In the genomic region with DNA sequence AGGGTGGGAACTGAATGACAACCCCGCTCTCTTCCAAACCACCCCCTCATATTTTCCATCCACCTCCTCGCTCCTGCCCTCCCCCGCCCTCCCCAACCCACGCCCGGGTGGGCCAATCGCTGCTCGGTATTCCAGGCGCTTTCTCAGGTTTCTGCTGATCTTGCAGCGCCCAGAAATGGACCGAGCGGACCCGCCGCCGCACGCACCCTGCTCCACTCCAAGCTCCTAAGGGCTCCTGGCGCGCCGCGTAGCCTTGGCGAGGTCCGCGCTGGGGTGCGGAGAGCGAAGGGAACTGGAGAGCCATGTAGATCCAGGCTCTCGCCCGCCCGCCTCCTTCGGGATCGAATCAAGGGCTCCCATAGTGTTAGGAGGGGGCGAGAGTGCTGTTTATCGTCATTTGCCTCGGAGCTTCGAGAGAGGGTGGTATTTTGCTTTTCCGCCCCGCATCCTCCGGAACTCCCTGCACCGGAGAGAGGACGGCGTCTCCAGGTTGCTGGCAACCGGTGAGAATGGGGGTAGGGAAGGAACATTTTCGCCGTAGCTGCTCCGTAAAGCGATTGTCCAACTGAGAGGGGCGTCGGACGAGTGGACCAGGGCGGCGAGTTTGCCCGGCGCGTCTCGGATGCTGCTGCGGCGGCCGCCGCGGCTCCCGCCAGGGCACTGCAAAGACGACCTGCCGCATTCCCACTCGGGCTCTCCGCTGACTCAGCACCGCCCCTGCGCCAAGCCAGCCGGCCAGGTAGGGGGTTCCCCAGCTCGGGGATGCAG, we compare ENCODE assay signal across 8 cellular contexts. TPM values are rescaled to one million over a fixed set of nuclear protein-coding genes. Genes with fewer than 3 reads are reported as not detected.
DNase-seq lines count a peak whose midpoint lies in the region; ATAC-seq and TF ChIP-seq lines count a peak whose summit lies in the region.

Gene KCNA1, plus strand, starts transcription at position 172 of the 768 bp plus-strand sequence. CDS start 1,474 bp downstream, outside the sequence.

- peaks cover 13% of the 10 kb centered on the region for H3K4me1 Mint-ChIP-seq in WTC11

- no peak for TF ChIP-seq EP300 in ovary (IDR thresholded peaks at IDR 0.05)

- peak; percentile 54 for DNase-seq in NCI-H2227 (lab: John Stamatoyannopoulos, UW; ENCODE audit: unreplicated experiment)
- DNase-seq in NCI-H2227 treated with DMSO at 0.1 percent for 48 hours (lab: John Stamatoyannopoulos, UW) = no peak
- peak; percentile 42 for DNase-seq in WTC11 (ENCODE audit: low spot score)
- peak in 1 of 2 donors; percentile 41 for DNase-seq in foreskin fibroblast
- no peak for DNase-seq in ovary
- DNase-seq in kidney tubule cell (ENCODE audit: low spot score) = no peak

- peaks cover 5% of the 10 kb centered on the region for H3K4me1 ChIP-seq in ovary (ENCODE audit: insufficient read depth)

- CTCF ChIA-PET in WTC11 (lab: Charles Lee) = interaction anchor here (0.7 to 5.8 kb wide), 11 partner anchors 9 to 174 kb away, joined by 3 to 37 read pairs (median 3); a partner anchor contains a TSS

- H3K4me3 ChIP-seq in foreskin fibroblast (ENCODE audit: low read depth in 1 of 2, low read length in 2 of 2) (peak within 1 kb of the TSS; percentile 17 to 35), ovary (peak within 1 kb of the TSS; percentile 29)

- peaks cover 0 to 9% of the 10 kb centered on the region in 2 donors for H3K9me3 ChIP-seq in ovary

- H3K36me3 Mint-ChIP-seq in WTC11 = peaks cover 11% of the 10 kb centered on the region

- no peak for TF ChIP-seq POLR2A in ovary (IDR thresholded peaks at IDR 0.05)

- no peak within 1 kb of the TSS for H3K27ac ChIP-seq in ovary

- peaks cover 6% of the 10 kb centered on the region for H3K9me3 Mint-ChIP-seq in WTC11

- ATAC-seq in WTC11 (peak; percentile 10), GM18517 (IDR thresholded peaks at IDR 0.05; ENCODE audit: unreplicated experiment) (no peak), GM18858 (IDR thresholded peaks at IDR 0.05; ENCODE audit: unreplicated experiment) (no peak)

- H3K27ac Mint-ChIP-seq in WTC11 = no peak within 1 kb of the TSS

- H3K27me3 ChIP-seq in ovary = no peaks in the 10 kb centered on the region

- H3K4me3 Mint-ChIP-seq in WTC11 = peak within 1 kb of the TSS; percentile 82

- 0 to 1% (median 1%) methylated on average over 60 to 67 of the region's 67 CpGs for WGBS in ovary, 3 donors

- TF ChIP-seq CTCF in WTC11 (IDR thresholded peaks at IDR 0.05) = no peak
- no peak for TF ChIP-seq CTCF in foreskin fibroblast (IDR thresholded peaks at IDR 0.05; ENCODE audit: low read depth, low read length)
- no peak for TF ChIP-seq CTCF in ovary (IDR thresholded peaks at IDR 0.05)

- POLR2A ChIA-PET in WTC11 (lab: Charles Lee) = interaction anchor here (1.2 kb wide), 1 partner anchor 66 kb away, joined by 3 read pairs; no protein-coding TSS in a partner anchor

- no peaks in the 10 kb centered on the region for H3K36me3 ChIP-seq in ovary

- intact Hi-C loops in ovary (cut with DNase I) = no loop called here

- H3K27me3 Mint-ChIP-seq in WTC11 (ENCODE audit: low read depth) = peaks cover 10% of the 10 kb centered on the region

TF ChIP-seq in WTC11, 78 proteins besides CTCF, POLR2A, EP300 and RAD21 (continues in another document):
- TF ChIP-seq, protein P1, sequence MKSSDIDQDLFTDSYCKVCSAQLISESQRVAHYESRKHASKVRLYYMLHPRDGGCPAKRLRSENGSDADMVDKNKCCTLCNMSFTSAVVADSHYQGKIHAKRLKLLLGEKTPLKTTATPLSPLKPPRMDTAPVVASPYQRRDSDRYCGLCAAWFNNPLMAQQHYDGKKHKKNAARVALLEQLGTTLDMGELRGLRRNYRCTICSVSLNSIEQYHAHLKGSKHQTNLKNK (CRISPR knock-in tag; IDR thresholded peaks at IDR 0.05) = no peak
- TF ChIP-seq SMAD4 (CRISPR knock-in tag; IDR thresholded peaks at IDR 0.05) (no peak), ATF1 (CRISPR knock-in tag; IDR thresholded peaks at IDR 0.05) (no peak), E2F4 (CRISPR knock-in tag; IDR thresholded peaks at IDR 0.05; ENCODE audit: borderline replicate concordance, low read depth) (no peak), JAZF1 (CRISPR knock-in tag; IDR thresholded peaks at IDR 0.05) (no peak), ATF2 (CRISPR knock-in tag; IDR thresholded peaks at IDR 0.05; ENCODE audit: borderline replicate concordance, low read depth) (no peak), ZNF532 (CRISPR knock-in tag; IDR thresholded peaks at IDR 0.05; ENCODE audit: borderline replicate concordance) (no peak), MXD4 (CRISPR knock-in tag; IDR thresholded peaks at IDR 0.05; ENCODE audit: borderline replicate concordance) (no peak), ZNF317 (CRISPR knock-in tag; IDR thresholded peaks at IDR 0.05; ENCODE audit: borderline replicate concordance, low read depth) (no peak)
- TF ChIP-seq, protein P2, sequence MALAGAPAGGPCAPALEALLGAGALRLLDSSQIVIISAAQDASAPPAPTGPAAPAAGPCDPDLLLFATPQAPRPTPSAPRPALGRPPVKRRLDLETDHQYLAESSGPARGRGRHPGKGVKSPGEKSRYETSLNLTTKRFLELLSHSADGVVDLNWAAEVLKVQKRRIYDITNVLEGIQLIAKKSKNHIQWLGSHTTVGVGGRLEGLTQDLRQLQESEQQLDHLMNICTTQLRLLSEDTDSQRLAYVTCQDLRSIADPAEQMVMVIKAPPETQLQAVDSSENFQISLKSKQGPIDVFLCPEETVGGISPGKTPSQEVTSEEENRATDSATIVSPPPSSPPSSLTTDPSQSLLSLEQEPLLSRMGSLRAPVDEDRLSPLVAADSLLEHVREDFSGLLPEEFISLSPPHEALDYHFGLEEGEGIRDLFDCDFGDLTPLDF (CRISPR knock-in tag; IDR thresholded peaks at IDR 0.05) = no peak
- TF ChIP-seq, protein P3, sequence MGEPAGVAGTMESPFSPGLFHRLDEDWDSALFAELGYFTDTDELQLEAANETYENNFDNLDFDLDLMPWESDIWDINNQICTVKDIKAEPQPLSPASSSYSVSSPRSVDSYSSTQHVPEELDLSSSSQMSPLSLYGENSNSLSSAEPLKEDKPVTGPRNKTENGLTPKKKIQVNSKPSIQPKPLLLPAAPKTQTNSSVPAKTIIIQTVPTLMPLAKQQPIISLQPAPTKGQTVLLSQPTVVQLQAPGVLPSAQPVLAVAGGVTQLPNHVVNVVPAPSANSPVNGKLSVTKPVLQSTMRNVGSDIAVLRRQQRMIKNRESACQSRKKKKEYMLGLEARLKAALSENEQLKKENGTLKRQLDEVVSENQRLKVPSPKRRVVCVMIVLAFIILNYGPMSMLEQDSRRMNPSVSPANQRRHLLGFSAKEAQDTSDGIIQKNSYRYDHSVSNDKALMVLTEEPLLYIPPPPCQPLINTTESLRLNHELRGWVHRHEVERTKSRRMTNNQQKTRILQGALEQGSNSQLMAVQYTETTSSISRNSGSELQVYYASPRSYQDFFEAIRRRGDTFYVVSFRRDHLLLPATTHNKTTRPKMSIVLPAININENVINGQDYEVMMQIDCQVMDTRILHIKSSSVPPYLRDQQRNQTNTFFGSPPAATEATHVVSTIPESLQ (CRISPR knock-in tag; IDR thresholded peaks at IDR 0.05) = no peak

RNA-seq across cellular contexts. Expression of gene KCNA1, which starts in this region (rescaled TPM):
- 0.04 to 0.11 TPM (median 0.07 TPM) in 3 replicates for total RNA-seq in WTC11 (2021)
- total RNA-seq in ovary = under 1 TPM in 3 of 7 donors, not detected in 4; 0.08 to 0.25 (median 0.23) TPM
- polyA plus RNA-seq in ovary = under 1 TPM; 0.01 to 0.20 TPM

Comparison
In these comparisons a context has a peak if more than half of its experiments do, and no peak if none do; other contexts are left out.
1. Peak in DNase-seq and ATAC-seq in WTC11; RNA of the gene not detected or under 1 TPM.